20 cellular contexts compared by ENCODE assay signal in genomic region chr16:76199681-76200210, GRCh38.
DNase-seq lines count a peak whose midpoint lies in the region; ATAC-seq, FAIRE-seq and TF ChIP-seq lines count a peak whose summit lies in the region.
"Had no signal": no experiment of that assay in that cellular context is flagged by ENCODE, and none has a peak within 500 bp of the region (broad histone marks: within the 10 kb centered on the region; RNA-seq: fewer than 3 reads in every experiment).

No MANE protein-coding gene starts in this region.

- in situ Hi-C loops in HepG2 (cut with HindIII; ENCODE audit: extremely low pct_ligation_motif_present, low pct_unique_long_range_greater_than_20kb): no loop called here

- no peaks in the 10 kb centered on the region for H4K20me1 ChIP-seq in HepG2 (ENCODE audit: insufficient read depth, low read length)
- H4K20me1 ChIP-seq: BLaER1 had no signal

- TF ChIP-seq POLR2A in HepG2 (IDR thresholded peaks at IDR 0.05; ENCODE audit: insufficient read depth in 1 of 2, low read depth in 2 of 2, low read length in 2 of 2) (no peak), right lobe of liver (IDR thresholded peaks at IDR 0.05) (no peak), H54 (IDR thresholded peaks at IDR 0.05; ENCODE audit: low read depth, low read length) (no peak)

- no peak for FAIRE-seq in HepG2 (lab: Jason Lieb, UNC)
- FAIRE-seq in H54 (lab: Jason Lieb, UNC): no peak
- FAIRE-seq: A549, GM12892, GM18507, H1 had no signal

- TF ChIP-seq EP300 in HepG2 (IDR thresholded peaks at IDR 0.05; ENCODE audit: low read depth in 2 of 2, low read length in 2 of 2) (no peak), HepG2 (CRISPR knock-in tag; IDR thresholded peaks at IDR 0.05; ENCODE audit: borderline replicate concordance) (no peak)

- TF ChIP-seq CTCF in HepG2 (CRISPR knock-in tag; IDR thresholded peaks at IDR 0.05): no peak
- TF ChIP-seq CTCF in right lobe of liver (IDR thresholded peaks at IDR 0.05): no peak

- H3K27ac ChIP-seq in HepG2 (ENCODE audit: extremely low read length, insufficient read depth, low read length): no peak overlapping the region
- no peak overlapping the region for H3K27ac ChIP-seq in right lobe of liver
- peak overlapping the region; percentile 67 for H3K27ac ChIP-seq in ectodermal cell (ENCODE audit: insufficient read depth, low read depth, low read length, poor library complexity, severe bottlenecking)
- H3K27ac ChIP-seq: 22Rv1, A549, BLaER1, HL-60 had no signal

- no peak for DNase-seq in HepG2 (ENCODE audit: low spot score)
- no peak for DNase-seq in right lobe of liver
- no peak for DNase-seq in H54 (ENCODE audit: insufficient read length, low spot score)
- no peak for DNase-seq in ureter (ENCODE audit: low spot score)
- DNase-seq: CD4-positive, alpha-beta memory T cell; DMS153; DMS79; GDM1; KBM-7 had no signal

- H3K9ac ChIP-seq in HepG2 (ENCODE audit: insufficient read depth, low read depth, low read length): no peak overlapping the region
- H3K9ac ChIP-seq: BLaER1 had no signal

- 0 out of 2 replicates have a peak, but pooled peaks cover 1% of the 10 kb centered on the region for H3K9me3 ChIP-seq in HepG2 (ENCODE audit: low read length)
- H3K9me3 ChIP-seq in right lobe of liver: no peaks in the 10 kb centered on the region
- no peaks in the 10 kb centered on the region for H3K9me3 ChIP-seq in ectodermal cell (ENCODE audit: control insufficient read depth, low read length)
- H3K9me3 ChIP-seq in neuron (ENCODE audit: low read length): no peaks in the 10 kb centered on the region
- H3K9me3 ChIP-seq: A549, BLaER1, HAP-1 had no signal

- ATAC-seq in HepG2 (no peak), right lobe of liver (no peak), HG02981 (IDR thresholded peaks at IDR 0.05; ENCODE audit: unreplicated experiment) (no peak)
- ATAC-seq: A549 had no signal

- no peak for TF ChIP-seq RAD21 in HepG2 (CRISPR knock-in tag; IDR thresholded peaks at IDR 0.05)

- 7% methylated on average over 3 of the region's 3 CpGs for WGBS in HepG2 (ENCODE audit: low lambda C conversion rate)
- 54% methylated on average over 3 of the region's 3 CpGs for WGBS in right lobe of liver (ENCODE audit: insufficient coverage, low coverage, low lambda C conversion rate, missing lambda C conversion rate)
- 44 to 56% methylated on average over 2 to 3 of the region's 3 CpGs for WGBS in ectodermal cell, 2 experiments

- H3K79me2 ChIP-seq in HepG2 (ENCODE audit: insufficient read depth, low read length): no peaks in the 10 kb centered on the region

- POLR2A ChIA-PET in HepG2 (lab: Yijun Ruan, JAX): no interaction called here

- intact Hi-C loops in HepG2 (cut with micrococcal nuclease; ENCODE audit: unreplicated experiment) (no loop called here), right lobe of liver (cut with DNase I) (no loop called here)

- H3K36me3 ChIP-seq in HepG2 (replicated peaks in 1 of 2; ENCODE audit: control insufficient read depth in 1 of 2, insufficient read depth in 2 of 2, low read length in 2 of 2) (no peaks in the 10 kb centered on the region), right lobe of liver (no peaks in the 10 kb centered on the region), ectodermal cell (ENCODE audit: control insufficient read depth, insufficient read depth, low read length) (no peaks in the 10 kb centered on the region), neuron (ENCODE audit: insufficient read depth, low read length) (no peaks in the 10 kb centered on the region)
- H3K36me3 ChIP-seq: BLaER1, HAP-1 had no signal

- H3K27me3 ChIP-seq in HepG2 (ENCODE audit: control insufficient read depth in 1 of 2, insufficient read depth in 2 of 2, low read length in 2 of 2) (no peaks in the 10 kb centered on the region), right lobe of liver (no peaks in the 10 kb centered on the region), ectodermal cell (ENCODE audit: control insufficient read depth, insufficient read depth, low read length, poor library complexity, severe bottlenecking) (no peaks in the 10 kb centered on the region), neuron (ENCODE audit: insufficient read depth, low read length) (no peaks in the 10 kb centered on the region)
- H3K27me3 ChIP-seq: BLaER1 had no signal

- no TSS peak for BruUV-seq in HepG2 (replicated peaks; lab: Mats Ljungman, UMichigan)

- H3K4me2 ChIP-seq in HepG2 (ENCODE audit: low read depth, low read length): no peak overlapping the region
- H3K4me2 ChIP-seq: A549, BLaER1 had no signal

- H2AFZ ChIP-seq in HepG2 (ENCODE audit: low read length) (no peak overlapping the region), neuron (ENCODE audit: low read depth, low read length) (peak overlapping the region; percentile 26)

- H3K4me3 ChIP-seq in HepG2 (replicated peaks in 1 of 3; ENCODE audit: insufficient read depth in 1 of 3, low read depth in 2 of 3, low read length in 3 of 3) (no peak overlapping the region), right lobe of liver (no peak overlapping the region), ectodermal cell (ENCODE audit: insufficient read depth, low read depth, low read length) (no peak overlapping the region), neuron (ENCODE audit: low read length) (no peak overlapping the region)
- H3K4me3 ChIP-seq: A549, BLaER1, HAP-1 had no signal

- H3K4me1 ChIP-seq in HepG2 (ENCODE audit: insufficient read depth, low read length) (no peaks in the 10 kb centered on the region), right lobe of liver (no peaks in the 10 kb centered on the region), ectodermal cell (ENCODE audit: control insufficient read depth, insufficient read depth, low read length) (peaks cover 7% of the 10 kb centered on the region), neuron (ENCODE audit: insufficient read depth, low read length) (peaks cover 8% of the 10 kb centered on the region)
- H3K4me1 ChIP-seq: A549, BLaER1, HAP-1 had no signal

- CTCF ChIA-PET in HepG2 (lab: Yijun Ruan, JAX; ENCODE audit: low intra/inter-chr PET ratio, low total read pairs): no interaction called here

TF ChIP-seq in HepG2, 621 proteins besides CTCF, POLR2A, EP300 and RAD21 (continues in another document):
- TF ChIP-seq FOXJ3 (CRISPR knock-in tag; IDR thresholded peaks at IDR 0.05; ENCODE audit: borderline replicate concordance): no peak
- TF ChIP-seq ISL2 (CRISPR knock-in tag; IDR thresholded peaks at IDR 0.05): no peak
- no peak for TF ChIP-seq POGK (CRISPR knock-in tag; conservative IDR thresholded peaks at IDR 0.05)
- TF ChIP-seq DBP (CRISPR knock-in tag; IDR thresholded peaks at IDR 0.05; ENCODE audit: not compliant biosample characterization): no peak
